Comparison of ENCODE assay signal across 21 cellular contexts in genomic region chr2:16612490-16612889, GRCh38. TPM values are rescaled to one million over a fixed set of nuclear protein-coding genes. Genes with fewer than 3 reads are reported as not detected.
"Had no signal": no experiment of that assay in that cellular context is flagged by ENCODE, and none has a peak within 500 bp of the region (broad histone marks: within the 10 kb centered on the region; RNA-seq: fewer than 3 reads in every experiment).

No MANE protein-coding gene starts in this region.

- H3K36me3 ChIP-seq: SJSA1 had no signal

- H3K27me3 ChIP-seq: SJSA1 had no signal

- H3K9me3 ChIP-seq: SJSA1 had no signal

- H3K4me3 ChIP-seq: SJSA1, SK-N-MC had no signal

- H3K27ac ChIP-seq: SJSA1, SK-N-MC had no signal

- DNase-seq: KBM-7, MV-4-11, NCI-H1048, NCI-H1105, NCI-H1417, NCI-H1436 treated with DMSO at 0.1 percent for 48 hours, NCI-H1694, NCI-H187 treated with DMSO at 0.1 percent for 48 hours, NCI-H2029 treated with DMSO at 0.1 percent for 48 hours, NCI-H2107, NCI-H2227 treated with DMSO at 0.1 percent for 48 hours, NCI-H524, NCI-H526 treated with DMSO at 0.1 percent for 48 hours, NCI-H748 treated with DMSO at 0.1 percent for 48 hours, Right ventricle myocardium superior, RPMI8226, SIG-M5 had no signal

RNA-seq across cellular contexts. Expression of gene CYRIA, which starts 53.1 kb away (rescaled TPM):
- total RNA-seq: HT-29, NCI-H460 had no signal
